In genomic region chr4:186024637-186025320, GRCh38 we compare ENCODE assay signal across 20 cellular contexts.
"Had no signal": no experiment of that assay in that cellular context is flagged by ENCODE, and none has a peak within 500 bp of the region (broad histone marks: within the 10 kb centered on the region; RNA-seq: fewer than 3 reads in every experiment).

No MANE protein-coding gene starts in this region.

- H3K36me3 ChIP-seq: gastrocnemius medialis, heart left ventricle, left lung, neutrophil, suprapubic skin had no signal

- H3K4me3 Mint-ChIP-seq: activated T-helper 17 cell treated with anti-CD3 and anti-CD28 coated beads, Interleukin-2, amount 50 U/mL, for 72 hours; brain; type B pancreatic cell had no signal

- H3K9me3 Mint-ChIP-seq: activated T-helper 17 cell treated with anti-CD3 and anti-CD28 coated beads, Interleukin-2, amount 50 U/mL, for 72 hours had no signal

- DNase-seq: activated CD4-positive, alpha-beta T cell treated with anti-CD3 and anti-CD28 coated beads for 1 hour; activated CD4-positive, alpha-beta T cell treated with anti-CD3 and anti-CD28 coated beads, Interleukin-2, amount 50 U/mL, for 4 hours; activated naive CD4-positive, alpha-beta T cell treated with Interleukin-2 at 50 U/mL for 16 hours; central memory CD4-positive, alpha-beta T cell; erythroblast; gastrocnemius medialis; heart left ventricle; naive B cell; stimulated activated CD4-positive, alpha-beta T cell treated with anti-CD3 and anti-CD28 coated beads, Interleukin-2, amount 100 ng/mL, for 24 hours; stimulated activated naive CD8-positive, alpha-beta T cell treated with anti-CD3 and anti-CD28 coated beads, Interleukin-15, Interleukin-2, amounts not matched to agents 100 U/mL and 50 U/mL, for 24 hours; T-helper 2 cell had no signal

- H3K9me3 ChIP-seq: gastrocnemius medialis, left lung, neutrophil, suprapubic skin had no signal

- H3K4me1 ChIP-seq: parathyroid adenoma had no signal

- H3K4me3 ChIP-seq: gastrocnemius medialis, heart left ventricle, left lung, suprapubic skin had no signal

- FAIRE-seq: colon had no signal

- ATAC-seq: activated T-helper 17 cell treated with anti-CD3 and anti-CD28 coated beads, Interleukin-2, amount 50 U/mL, for 72 hours; gastrocnemius medialis; heart left ventricle; left lung; stimulated activated naive CD8-positive, alpha-beta T cell treated with anti-CD3 and anti-CD28 coated beads, Interleukin-15, Interleukin-2, amounts not matched to agents 100 U/mL and 50 U/mL, for 24 hours had no signal

- H3K27ac Mint-ChIP-seq: activated T-helper 17 cell treated with anti-CD3 and anti-CD28 coated beads, Interleukin-2, amount 50 U/mL, for 72 hours; naive B cell; type B pancreatic cell had no signal

- H3K27me3 ChIP-seq: gastrocnemius medialis, heart left ventricle, left lung, suprapubic skin had no signal

- H3K36me3 Mint-ChIP-seq: brain, type B pancreatic cell had no signal

- H3K27ac ChIP-seq: gastrocnemius medialis, left lung, neutrophil, parathyroid adenoma, suprapubic skin, VCaP had no signal

- H2AFZ ChIP-seq: parathyroid adenoma had no signal

- H3K4me1 Mint-ChIP-seq: activated T-helper 17 cell treated with anti-CD3 and anti-CD28 coated beads, Interleukin-2, amount 50 U/mL, for 72 hours; naive B cell had no signal

- H3K9ac ChIP-seq: parathyroid adenoma had no signal
